ENCODE assay signal across 13 cellular contexts in the genomic region with DNA sequence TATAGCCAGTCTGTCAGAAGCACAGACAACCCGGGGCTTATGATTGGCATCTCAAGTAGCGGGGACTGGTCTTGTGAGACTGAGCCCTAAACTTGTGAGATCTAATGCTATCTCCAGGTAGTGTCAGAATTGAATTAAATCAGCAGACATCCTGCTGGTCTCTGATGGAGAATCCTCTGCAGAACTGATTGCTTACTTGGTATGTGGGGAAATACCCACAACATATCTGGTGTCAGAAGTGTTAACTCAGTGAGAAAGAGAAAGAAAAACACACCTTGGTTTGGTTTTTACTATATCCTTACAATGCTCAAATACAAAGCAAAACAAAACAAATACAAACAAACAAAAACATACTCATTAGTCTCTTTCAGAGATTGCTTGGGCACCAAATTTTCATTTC.
DNase-seq lines count a peak whose midpoint lies in the region; ATAC-seq lines count a peak whose summit lies in the region.
"Had no signal": no experiment of that assay in that cellular context is flagged by ENCODE, and none has a peak within 500 bp of the region (broad histone marks: within the 10 kb centered on the region; RNA-seq: fewer than 3 reads in every experiment).

No MANE protein-coding gene starts in this region.

- ATAC-seq in GM18498 (IDR thresholded peaks at IDR 0.05; ENCODE audit: unreplicated experiment) (peak; percentile 58), GM19025 (IDR thresholded peaks at IDR 0.05; ENCODE audit: low read depth, unreplicated experiment) (peak; percentile 69), HG02798 (IDR thresholded peaks at IDR 0.05; ENCODE audit: poor library complexity, unreplicated experiment) (peak; percentile 84), HG03469 (IDR thresholded peaks at IDR 0.05; ENCODE audit: unreplicated experiment) (peak; percentile 57)

- DNase-seq in HuH-7.5 (ENCODE audit: low spot score) = no peak
- no peak for DNase-seq in islet precursor cell
- DNase-seq in stimulated activated CD4-positive, alpha-beta T cell treated with anti-CD3 and anti-CD28 coated beads, Interleukin-4, amount 100 ng/mL, for 24 hours = no peak
- no peak for DNase-seq in C1 segment of cervical spinal cord (lab: John Stamatoyannopoulos, UW)
- DNase-seq: DMS 273 treated with DMSO at 0.1 percent for 48 hours; effector CD4-positive, alpha-beta T cell; foreskin melanocyte; midbrain; NCI-H2029 treated with DMSO at 0.1 percent for 48 hours had no signal
